Comparison of ENCODE assay signal across 24 cellular contexts in genomic region chr2:40043191-40043590, GRCh38.
DNase-seq lines count a peak whose midpoint lies in the region; TF ChIP-seq lines count a peak whose summit lies in the region.
"Had no signal": no experiment of that assay in that cellular context is flagged by ENCODE, and none has a peak within 500 bp of the region (broad histone marks: within the 10 kb centered on the region; RNA-seq: fewer than 3 reads in every experiment).

No MANE protein-coding gene starts in this region.

- CTCF ChIA-PET in GM10248 (lab: Yijun Ruan, JAX): no interaction called here

- no peak for TF ChIP-seq CTCF in GM10248 (IDR thresholded peaks at IDR 0.05; ENCODE audit: control extremely low read depth, extremely low read depth, low read depth, missing control alignments)

- POLR2A ChIA-PET in GM10248 (lab: Yijun Ruan, JAX): no interaction called here

- DNase-seq in GM04504 (ENCODE audit: low read depth): peak; percentile 42
- peak; percentile 21 for DNase-seq in amniotic epithelial cell (ENCODE audit: low read depth)
- DNase-seq in glomerular visceral epithelial cell (ENCODE audit: extremely low spot score): peak; percentile 1
- no peak for DNase-seq in stimulated activated naive CD4-positive, alpha-beta T cell treated with Interleukin-2 at 50 U/mL for 16 hours (lab: John Stamatoyannopoulos, UW)
- no peak for DNase-seq in ureter (ENCODE audit: low spot score)
- no peak for DNase-seq in NCI-H2227 (lab: John Stamatoyannopoulos, UW; ENCODE audit: unreplicated experiment)
- no peak for DNase-seq in GM10248 (ENCODE audit: extremely low spot score)
- DNase-seq: activated CD4-positive, alpha-beta memory T cell treated with anti-CD3 and anti-CD28 coated beads for 36 hours; activated CD8-positive, alpha-beta memory T cell treated with anti-CD3 and anti-CD28 coated beads, Interleukin-2, amount 50 U/mL, for 4 hours; activated naive CD4-positive, alpha-beta T cell treated with anti-CD3 and anti-CD28 coated beads, Interleukin-2, amount 50 U/mL, for 16 hours; anterior cingulate cortex; CD4-positive, alpha-beta memory T cell; central memory CD4-positive, alpha-beta T cell; esophagus squamous epithelium; left ventricle myocardium inferior; MG63; NCI-H1105 treated with DMSO at 0.1 percent for 48 hours; NCI-H1930; NCI-H226; RPMI8226; small intestine; stimulated activated CD4-positive, alpha-beta T cell treated with anti-CD3 and anti-CD28 coated beads, Interleukin-2, amount 100 ng/mL, for 24 hours; substantia nigra; T-cell had no signal

Comparison
In these comparisons a context has a peak if more than half of its experiments do, and no peak if none do; other contexts are left out.
1. DNase-seq: peak in GM04504 (single experiment), amniotic epithelial cell (single experiment) and glomerular visceral epithelial cell (single experiment); none in stimulated activated naive CD4-positive, alpha-beta T cell treated with Interleukin-2 at 50 U/mL for 16 hours (single experiment), ureter (single experiment), NCI-H2227 (single experiment) and GM10248 (single experiment).